Comparison of ENCODE assay signal across 1 cellular context in the genomic region with DNA sequence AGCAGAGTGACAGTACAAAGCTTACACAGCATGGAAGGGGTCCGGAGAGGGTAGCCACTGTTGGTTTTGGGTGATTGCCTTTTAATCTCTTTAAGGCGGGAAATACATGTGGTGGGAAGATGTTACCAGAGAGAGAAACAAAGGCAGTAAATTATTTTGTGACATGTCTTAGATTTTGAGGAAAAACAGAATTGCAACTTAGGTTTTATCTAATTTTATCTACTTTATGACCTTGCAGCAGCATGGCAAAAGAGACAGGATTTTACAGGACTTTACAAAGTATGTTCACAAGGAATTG.
TF ChIP-seq lines count a peak whose summit lies in the region.

No MANE protein-coding gene starts in this region.

TF ChIP-seq in HCT116, 20 proteins besides CTCF, POLR2A, EP300 and RAD21 (continued from another document):
- TF ChIP-seq, protein P1, sequence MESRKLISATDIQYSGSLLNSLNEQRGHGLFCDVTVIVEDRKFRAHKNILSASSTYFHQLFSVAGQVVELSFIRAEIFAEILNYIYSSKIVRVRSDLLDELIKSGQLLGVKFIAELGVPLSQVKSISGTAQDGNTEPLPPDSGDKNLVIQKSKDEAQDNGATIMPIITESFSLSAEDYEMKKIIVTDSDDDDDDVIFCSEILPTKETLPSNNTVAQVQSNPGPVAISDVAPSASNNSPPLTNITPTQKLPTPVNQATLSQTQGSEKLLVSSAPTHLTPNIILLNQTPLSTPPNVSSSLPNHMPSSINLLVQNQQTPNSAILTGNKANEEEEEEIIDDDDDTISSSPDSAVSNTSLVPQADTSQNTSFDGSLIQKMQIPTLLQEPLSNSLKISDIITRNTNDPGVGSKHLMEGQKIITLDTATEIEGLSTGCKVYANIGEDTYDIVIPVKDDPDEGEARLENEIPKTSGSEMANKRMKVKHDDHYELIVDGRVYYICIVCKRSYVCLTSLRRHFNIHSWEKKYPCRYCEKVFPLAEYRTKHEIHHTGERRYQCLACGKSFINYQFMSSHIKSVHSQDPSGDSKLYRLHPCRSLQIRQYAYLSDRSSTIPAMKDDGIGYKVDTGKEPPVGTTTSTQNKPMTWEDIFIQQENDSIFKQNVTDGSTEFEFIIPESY (IDR thresholded peaks at IDR 0.05; ENCODE audit: extremely low read depth, insufficient replicate concordance, low read length): no peak
- TF ChIP-seq ELF1 (IDR thresholded peaks at IDR 0.05; ENCODE audit: borderline replicate concordance, low read depth) (no peak), EZH2phosphoT487 (IDR thresholded peaks at IDR 0.05; ENCODE audit: borderline replicate concordance) (no peak), CEBPB (IDR thresholded peaks at IDR 0.05; ENCODE audit: low read depth) (no peak), JUND (IDR thresholded peaks at IDR 0.05) (no peak), SP1 (IDR thresholded peaks at IDR 0.05; ENCODE audit: low read depth) (no peak), FOSL1 (IDR thresholded peaks at IDR 0.05; ENCODE audit: low read depth) (no peak), EZH2 (IDR thresholded peaks at IDR 0.05) (no peak), POLR2AphosphoS5 (IDR thresholded peaks at IDR 0.05; ENCODE audit: low read depth, low read length) (no peak), SRF (IDR thresholded peaks at IDR 0.05; ENCODE audit: low read depth) (no peak)
- TF ChIP-seq, protein P2, sequence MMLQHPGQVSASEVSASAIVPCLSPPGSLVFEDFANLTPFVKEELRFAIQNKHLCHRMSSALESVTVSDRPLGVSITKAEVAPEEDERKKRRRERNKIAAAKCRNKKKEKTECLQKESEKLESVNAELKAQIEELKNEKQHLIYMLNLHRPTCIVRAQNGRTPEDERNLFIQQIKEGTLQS (IDR thresholded peaks at IDR 0.05): no peak
- TF ChIP-seq, protein P3, sequence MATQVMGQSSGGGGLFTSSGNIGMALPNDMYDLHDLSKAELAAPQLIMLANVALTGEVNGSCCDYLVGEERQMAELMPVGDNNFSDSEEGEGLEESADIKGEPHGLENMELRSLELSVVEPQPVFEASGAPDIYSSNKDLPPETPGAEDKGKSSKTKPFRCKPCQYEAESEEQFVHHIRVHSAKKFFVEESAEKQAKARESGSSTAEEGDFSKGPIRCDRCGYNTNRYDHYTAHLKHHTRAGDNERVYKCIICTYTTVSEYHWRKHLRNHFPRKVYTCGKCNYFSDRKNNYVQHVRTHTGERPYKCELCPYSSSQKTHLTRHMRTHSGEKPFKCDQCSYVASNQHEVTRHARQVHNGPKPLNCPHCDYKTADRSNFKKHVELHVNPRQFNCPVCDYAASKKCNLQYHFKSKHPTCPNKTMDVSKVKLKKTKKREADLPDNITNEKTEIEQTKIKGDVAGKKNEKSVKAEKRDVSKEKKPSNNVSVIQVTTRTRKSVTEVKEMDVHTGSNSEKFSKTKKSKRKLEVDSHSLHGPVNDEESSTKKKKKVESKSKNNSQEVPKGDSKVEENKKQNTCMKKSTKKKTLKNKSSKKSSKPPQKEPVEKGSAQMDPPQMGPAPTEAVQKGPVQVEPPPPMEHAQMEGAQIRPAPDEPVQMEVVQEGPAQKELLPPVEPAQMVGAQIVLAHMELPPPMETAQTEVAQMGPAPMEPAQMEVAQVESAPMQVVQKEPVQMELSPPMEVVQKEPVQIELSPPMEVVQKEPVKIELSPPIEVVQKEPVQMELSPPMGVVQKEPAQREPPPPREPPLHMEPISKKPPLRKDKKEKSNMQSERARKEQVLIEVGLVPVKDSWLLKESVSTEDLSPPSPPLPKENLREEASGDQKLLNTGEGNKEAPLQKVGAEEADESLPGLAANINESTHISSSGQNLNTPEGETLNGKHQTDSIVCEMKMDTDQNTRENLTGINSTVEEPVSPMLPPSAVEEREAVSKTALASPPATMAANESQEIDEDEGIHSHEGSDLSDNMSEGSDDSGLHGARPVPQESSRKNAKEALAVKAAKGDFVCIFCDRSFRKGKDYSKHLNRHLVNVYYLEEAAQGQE (IDR thresholded peaks at IDR 0.05; ENCODE audit: low read depth): no peak
